8 cellular contexts compared by ENCODE assay signal in genomic region chr19:5987077-5987818, GRCh38. TPM values are rescaled to one million over a fixed set of nuclear protein-coding genes. Genes with fewer than 3 reads are reported as not detected.
A peak's percentile ranks its signal among the peaks of the same experiment; 100 is the strongest.
DNase-seq lines count a peak whose midpoint lies in the region; ATAC-seq and TF ChIP-seq lines count a peak whose summit lies in the region.

No MANE protein-coding gene starts in this region.

- peak; percentile 29 for ATAC-seq in stimulated activated naive CD8-positive, alpha-beta T cell treated with anti-CD3 and anti-CD28 coated beads, Interleukin-15, Interleukin-2, amounts not matched to agents 100 U/mL and 50 U/mL, for 24 hours
- no peak for ATAC-seq in GM21381 (IDR thresholded peaks at IDR 0.05; ENCODE audit: unreplicated experiment)

- H3K36me3 Mint-ChIP-seq in activated T-helper 1 cell treated with anti-CD3 and anti-CD28 coated beads, Interleukin-12 subunit alpha, Interleukin-12 subunit beta, Interleukin-2, Interleukin-4 antibody, amounts not matched to agents 30 ng/mL and 10 ng/mL and 1 ng/mL, durations not matched to agents 14 hours and 24 hours and 36 hours (ENCODE audit: low read depth) = peaks cover 1% of the 10 kb centered on the region
- no peaks in the 10 kb centered on the region for H3K36me3 Mint-ChIP-seq in neural crest cell (ENCODE audit: low read depth)

- no peaks in the 10 kb centered on the region for H3K27me3 Mint-ChIP-seq in activated T-helper 1 cell treated with anti-CD3 and anti-CD28 coated beads, Interleukin-12 subunit alpha, Interleukin-12 subunit beta, Interleukin-2, Interleukin-4 antibody, amounts not matched to agents 30 ng/mL and 10 ng/mL and 1 ng/mL, durations not matched to agents 14 hours and 24 hours and 36 hours (ENCODE audit: insufficient read depth)
- no peaks in the 10 kb centered on the region for H3K27me3 Mint-ChIP-seq in neural crest cell (ENCODE audit: low read depth)

- intact Hi-C loops in activated T-helper 1 cell treated with anti-CD3 and anti-CD28 coated beads, Interleukin-12 subunit alpha, Interleukin-12 subunit beta, Interleukin-2, Interleukin-4 antibody, amounts not matched to agents 30 ng/mL and 10 ng/mL and 1 ng/mL, durations not matched to agents 14 hours and 24 hours and 36 hours (cut with micrococcal nuclease) = loop anchor here (1.0 to 2.0 kb wide), 3 partner anchors 35 to 138 kb away; no protein-coding TSS in a partner anchor

- TF ChIP-seq CTCF in fibroblast of pulmonary artery (IDR thresholded peaks at IDR 0.05; ENCODE audit: low read length, missing control alignments) (peak; percentile 94), neural crest cell (conservative IDR thresholded peaks at IDR 0.05) (peak; percentile 93)

- H3K9me3 Mint-ChIP-seq in activated T-helper 1 cell treated with anti-CD3 and anti-CD28 coated beads, Interleukin-12 subunit alpha, Interleukin-12 subunit beta, Interleukin-2, Interleukin-4 antibody, amounts not matched to agents 30 ng/mL and 10 ng/mL and 1 ng/mL, durations not matched to agents 14 hours and 24 hours and 36 hours = no peaks in the 10 kb centered on the region
- no peaks in the 10 kb centered on the region for H3K9me3 Mint-ChIP-seq in neural crest cell

- peak; percentile 73 for DNase-seq in D341Med (ENCODE audit: low spot score)
- DNase-seq in Kasumi-1 (lab: John Stamatoyannopoulos, UW) = peak; percentile 81 to 90
- peak; percentile 80 for DNase-seq in RKO (ENCODE audit: low spot score)
- peak; percentile 57 for DNase-seq in activated T-helper 1 cell treated with anti-CD3 and anti-CD28 coated beads, Interleukin-12 subunit alpha, Interleukin-12 subunit beta, Interleukin-2, Interleukin-4 antibody, amounts not matched to agents 30 ng/mL and 10 ng/mL and 1 ng/mL, durations not matched to agents 14 hours and 24 hours and 36 hours (ENCODE audit: low spot score)
- peak; percentile 89 for DNase-seq in fibroblast of pulmonary artery (ENCODE audit: low read depth)
- DNase-seq in neural crest cell (ENCODE audit: low read depth, low spot score) = peak; percentile 82
- DNase-seq in stimulated activated naive CD8-positive, alpha-beta T cell treated with anti-CD3 and anti-CD28 coated beads, Interleukin-15, Interleukin-2, amounts not matched to agents 100 U/mL and 50 U/mL, for 24 hours = peak; percentile 81

- H3K4me1 Mint-ChIP-seq in activated T-helper 1 cell treated with anti-CD3 and anti-CD28 coated beads, Interleukin-12 subunit alpha, Interleukin-12 subunit beta, Interleukin-2, Interleukin-4 antibody, amounts not matched to agents 30 ng/mL and 10 ng/mL and 1 ng/mL, durations not matched to agents 14 hours and 24 hours and 36 hours (ENCODE audit: low read depth) = peaks cover 44% of the 10 kb centered on the region
- peaks cover 22% of the 10 kb centered on the region for H3K4me1 Mint-ChIP-seq in neural crest cell

- H3K4me3 ChIP-seq in fibroblast of pulmonary artery (replicated peaks; ENCODE audit: low read depth, low read length) = peak overlapping the region; percentile 23

- peak overlapping the region; percentile 55 for H3K27ac Mint-ChIP-seq in activated T-helper 1 cell treated with anti-CD3 and anti-CD28 coated beads, Interleukin-12 subunit alpha, Interleukin-12 subunit beta, Interleukin-2, Interleukin-4 antibody, amounts not matched to agents 30 ng/mL and 10 ng/mL and 1 ng/mL, durations not matched to agents 14 hours and 24 hours and 36 hours
- H3K27ac Mint-ChIP-seq in neural crest cell (ENCODE audit: unreplicated experiment) = no peak overlapping the region

- peak overlapping the region; percentile 75 for H3K4me3 Mint-ChIP-seq in activated T-helper 1 cell treated with anti-CD3 and anti-CD28 coated beads, Interleukin-12 subunit alpha, Interleukin-12 subunit beta, Interleukin-2, Interleukin-4 antibody, amounts not matched to agents 30 ng/mL and 10 ng/mL and 1 ng/mL, durations not matched to agents 14 hours and 24 hours and 36 hours
- peak overlapping the region; percentile 32 for H3K4me3 Mint-ChIP-seq in neural crest cell

RNA-seq across cellular contexts. Expression of gene RANBP3, which starts 9.3 kb away (rescaled TPM):
- 122 and 126 TPM in 2 replicates for total RNA-seq in activated T-helper 1 cell treated with anti-CD3 and anti-CD28 coated beads, Interleukin-12 subunit alpha, Interleukin-12 subunit beta, Interleukin-2, Interleukin-4 antibody, amounts not matched to agents 30 ng/mL and 10 ng/mL and 1 ng/mL, durations not matched to agents 14 hours and 24 hours and 36 hours
- 121 and 122 TPM in 2 replicates for total RNA-seq in neural crest cell
